ENCODE assay signal across 8 cellular contexts in the genomic region with DNA sequence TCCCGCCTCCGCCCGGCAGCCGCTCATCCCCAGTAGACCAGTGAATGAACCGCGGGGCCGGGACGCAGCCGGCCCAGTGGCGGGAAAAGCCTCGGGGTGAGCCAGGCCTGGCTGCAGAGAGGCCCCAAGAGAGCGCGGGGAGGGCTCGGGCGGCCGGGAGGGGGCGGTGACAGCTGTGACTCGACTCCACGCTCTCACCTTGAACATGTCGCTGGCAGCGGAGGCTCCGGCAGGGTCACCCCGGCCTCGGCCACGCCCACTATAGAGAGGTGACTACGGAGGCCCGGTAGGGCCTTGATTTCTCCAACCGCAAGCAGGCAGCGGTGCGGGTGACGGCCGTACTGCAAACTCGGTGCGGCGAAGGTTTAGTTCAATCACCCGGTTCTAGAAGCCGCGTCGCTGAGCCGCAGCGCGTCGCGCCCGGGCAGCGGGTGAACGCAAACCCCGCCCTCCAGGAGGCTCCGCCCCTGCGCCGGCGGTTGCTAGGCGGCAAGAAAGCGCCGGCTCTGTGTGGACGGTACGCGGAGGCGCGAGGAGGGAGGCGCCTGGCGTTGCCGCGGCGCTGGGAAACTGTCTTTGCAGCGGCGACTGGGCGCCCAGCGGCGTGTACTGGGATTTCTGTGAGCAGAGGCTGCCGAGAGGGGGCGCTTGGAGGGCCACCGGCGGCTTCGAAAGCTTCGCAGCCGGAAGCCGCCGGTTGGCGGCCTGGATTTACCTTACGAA. TPM values are rescaled to one million over a fixed set of nuclear protein-coding genes. Genes with fewer than 3 reads are reported as not detected.
DNase-seq lines count a peak whose midpoint lies in the region; TF ChIP-seq lines count a peak whose summit lies in the region.

APOO (minus strand) TSS at position 443 of the 723 bp plus-strand sequence; CDS start at position 207, 236 bp downstream.
CXorf58 (plus strand) TSS at position 511 of the 723 bp plus-strand sequence. CDS start 2,297 bp downstream, outside the sequence.

- H3K4me3 Mint-ChIP-seq in HFFc6, result peak within 1 kb of the TSS; percentile 82
- peak within 1 kb of the TSS; percentile 82 for H3K4me3 Mint-ChIP-seq in osteocyte (ENCODE audit: unreplicated experiment)

- H3K27me3 ChIP-seq in thyroid gland, result no peaks in the 10 kb centered on the region

- TF ChIP-seq POLR2A in thyroid gland (IDR thresholded peaks at IDR 0.05), result peak in 1 of 2 donors; percentile 66

- peak within 1 kb of the TSS; percentile 82 to 93 (median 85) for H3K27ac ChIP-seq in thyroid gland

- in situ Hi-C loops in SK-MEL-5 (cut with HindIII; ENCODE audit: low pct_unique_long_range_greater_than_20kb, low sequenced_read_pairs), result no loop called here

- H3K4me1 Mint-ChIP-seq in HFFc6 (ENCODE audit: low read depth) (peaks cover 22% of the 10 kb centered on the region), osteocyte (ENCODE audit: unreplicated experiment) (peaks cover 29% of the 10 kb centered on the region)

- no peaks in the 10 kb centered on the region for H3K4me1 ChIP-seq in thyroid gland

- H3K27me3 Mint-ChIP-seq in HFFc6 (ENCODE audit: insufficient read depth), result no peaks in the 10 kb centered on the region
- H3K27me3 Mint-ChIP-seq in osteocyte (ENCODE audit: unreplicated experiment), result no peaks in the 10 kb centered on the region

- H3K9me3 Mint-ChIP-seq in HFFc6 (no peaks in the 10 kb centered on the region), osteocyte (ENCODE audit: unreplicated experiment) (no peaks in the 10 kb centered on the region)

- no peaks in the 10 kb centered on the region for H3K36me3 ChIP-seq in thyroid gland

- no peaks in the 10 kb centered on the region for H3K36me3 Mint-ChIP-seq in HFFc6 (ENCODE audit: low read depth)
- no peaks in the 10 kb centered on the region for H3K36me3 Mint-ChIP-seq in osteocyte (ENCODE audit: unreplicated experiment)

- intact Hi-C loops in thyroid gland (cut with DNase I), result no loop called here

- H3K9me3 ChIP-seq in thyroid gland, result no peaks in the 10 kb centered on the region

- peak within 1 kb of the TSS in 2 of 3 donors; percentile 39 to 53 for H3K4me3 ChIP-seq in thyroid gland (replicated peaks in 1 of 3)

- H3K27ac Mint-ChIP-seq in HFFc6, result peak within 1 kb of the TSS; percentile 75
- peak within 1 kb of the TSS; percentile 94 for H3K27ac Mint-ChIP-seq in osteocyte (ENCODE audit: unreplicated experiment)

- TF ChIP-seq CTCF in GM10248 (IDR thresholded peaks at IDR 0.05; ENCODE audit: control extremely low read depth, extremely low read depth, low read depth, missing control alignments), result peak; percentile 55
- peak; percentile 79 for TF ChIP-seq CTCF in HFFc6 (IDR thresholded peaks at IDR 0.05)
- peak; percentile 95 for TF ChIP-seq CTCF in osteocyte (IDR thresholded peaks at IDR 0.05)
- peak; percentile 24 to 84 (median 68) for TF ChIP-seq CTCF in thyroid gland (IDR thresholded peaks at IDR 0.05)

- 0% methylated on average over 3 to 6 of the region's 81 CpGs for WGBS in thyroid gland, 2 donors

- POLR2A ChIA-PET in GM10248 (lab: Yijun Ruan, JAX), result interaction anchor here (1.5 kb wide), 1 partner anchor 118 kb away, joined by 3 read pairs; no protein-coding TSS in a partner anchor

- peak; percentile 89 for DNase-seq in GM10248 (ENCODE audit: extremely low spot score)
- DNase-seq in HFFc6, result peak; percentile 86
- DNase-seq in NAMALWA (ENCODE audit: low spot score), result peak; percentile 93
- DNase-seq in SK-MEL-5 (ENCODE audit: low read depth, low spot score), result peak; percentile 91
- peak; percentile 91 for DNase-seq in activated naive CD4-positive, alpha-beta T cell treated with anti-CD3 and anti-CD28 coated beads, Interleukin-2, amount 50 U/mL, for 16 hours
- peak; percentile 90 for DNase-seq in globus pallidus (ENCODE audit: low spot score)
- peak; percentile 99 for DNase-seq in osteocyte (ENCODE audit: extremely low spot score, unreplicated experiment)
- DNase-seq in thyroid gland, result peak; percentile 90 to 91

- CTCF ChIA-PET in GM10248 (lab: Yijun Ruan, JAX), result interaction anchor here (1.0 to 4.6 kb wide), 23 partner anchors 8 to 335 kb away, joined by 3 to 23 read pairs (median 4); partner anchors contain the start of genes ACOT9, EIF2S3, KLHL15 and SAT1

RNA-seq across cellular contexts. Expression of gene APOO, which starts in this region (rescaled TPM):
- total RNA-seq in HFFc6 (2021; fragmentation: NEBNext Ultra II Directional; extraction: Animal tissue kit (Norgen Biotek cat#: 25700)), result 10 to 100 TPM; 20.8 to 28.1 (median 23.3) TPM
- 38.6 and 52.6 TPM in 2 replicates for total RNA-seq in SK-MEL-5 (2014; rRNA removed; shearing (Covaris generic))
- polyA plus RNA-seq in SK-MEL-5 (2015; cell fraction: cytosol; rRNA removed), result 45.4 and 51.3 TPM in 2 replicates
- 16.4 and 27.4 TPM in 2 replicates for polyA plus RNA-seq in SK-MEL-5 (2015; cell fraction: nucleus; rRNA removed)
- total RNA-seq in osteocyte (35.4 and 47.4 TPM in 2 replicates), thyroid gland (10 to 100 TPM; 12.6 to 34.8 (median 22.5) TPM)

RNA-seq across cellular contexts. Expression of gene CXorf58, which starts in this region (rescaled TPM):
- total RNA-seq in HFFc6 (2021; fragmentation: NEBNext Ultra II Directional; extraction: Animal tissue kit (Norgen Biotek cat#: 25700)), result not detected
- 0.11 and 2.4 TPM in 2 replicates for total RNA-seq in SK-MEL-5 (2014; rRNA removed; shearing (Covaris generic))
- polyA plus RNA-seq in SK-MEL-5 (2015; cell fraction: cytosol; rRNA removed), result 0.07 and 0.14 TPM in 2 replicates
- polyA plus RNA-seq in SK-MEL-5 (2015; cell fraction: nucleus; rRNA removed), result 0.14 TPM in 1 of 2 replicates, not detected in the other
- total RNA-seq in osteocyte (not detected in 2 replicates), thyroid gland (under 1 TPM in 1 of 4 donors, not detected in 3; 0.40 TPM)

Comparison
In these comparisons a context has a peak if more than half of its experiments do, and no peak if none do; other contexts are left out.
1. Peak in every context shown above with its lines: DNase-seq, H3K4me3 ChIP-seq and H3K27ac ChIP-seq.